Comparison of ENCODE assay signal across 8 cellular contexts in genomic region chr3:30643763-30644462, GRCh38. TPM values are rescaled to one million over a fixed set of nuclear protein-coding genes. Genes with fewer than 3 reads are reported as not detected.
DNase-seq lines count a peak whose midpoint lies in the region; ATAC-seq and TF ChIP-seq lines count a peak whose summit lies in the region.

No MANE protein-coding gene starts in this region.

- ATAC-seq in central memory CD8-positive, alpha-beta T cell (replicated peaks; ENCODE audit: extremely low read depth, poor library complexity, severe bottlenecking) = peak; percentile 73
- no peak for ATAC-seq in HG03442 (IDR thresholded peaks at IDR 0.05; ENCODE audit: unreplicated experiment)

- no peaks in the 10 kb centered on the region for H3K9me3 Mint-ChIP-seq in central memory CD8-positive, alpha-beta T cell

- peaks cover 36% of the 10 kb centered on the region for H3K36me3 Mint-ChIP-seq in central memory CD8-positive, alpha-beta T cell (ENCODE audit: insufficient read depth)

- DNase-seq in AG04450 (ENCODE audit: low read depth, low spot score) (no peak), RWPE1 (ENCODE audit: low spot score) (no peak), osteoblast (ENCODE audit: insufficient read length, low spot score, missing footprints) (no peak), glomerular visceral epithelial cell (ENCODE audit: extremely low spot score) (no peak), DMS 273 treated with DMSO at 0.1 percent for 48 hours (lab: John Stamatoyannopoulos, UW) (no peak), NCI-H1048 (lab: John Stamatoyannopoulos, UW) (no peak)
- DNase-seq in central memory CD8-positive, alpha-beta T cell (ENCODE audit: low spot score in 2 of 2) = peak in 1 of 2 donors; percentile 57

- peak overlapping the region; percentile 84 for H3K27ac Mint-ChIP-seq in central memory CD8-positive, alpha-beta T cell (ENCODE audit: low read depth)

- H2AFZ ChIP-seq in osteoblast (ENCODE audit: low read length) = no peak overlapping the region

- H3K36me3 ChIP-seq in osteoblast (ENCODE audit: insufficient read depth, low read length) = peaks cover 42% of the 10 kb centered on the region

- POLR2A ChIA-PET in AG04450 (lab: Yijun Ruan, JAX) (interaction anchor here (0.8 kb wide), 1 partner anchor 15 kb away, joined by 3 read pairs; no protein-coding TSS in a partner anchor), RWPE1 (lab: Yijun Ruan, JAX; ENCODE audit: low non-redundant PET) (no interaction called here)

- H3K9me3 ChIP-seq in AG04450 (ENCODE audit: control insufficient read depth, insufficient read depth, low read length) (no peaks in the 10 kb centered on the region), osteoblast (ENCODE audit: low read depth, low read length) (no peaks in the 10 kb centered on the region)

- no peaks in the 10 kb centered on the region for H3K27me3 ChIP-seq in AG04450 (ENCODE audit: control insufficient read depth, insufficient read depth, low read length)
- H3K27me3 ChIP-seq in osteoblast (ENCODE audit: insufficient read depth, low read length) = no peaks in the 10 kb centered on the region

- no peaks in the 10 kb centered on the region for H3K27me3 Mint-ChIP-seq in central memory CD8-positive, alpha-beta T cell

- H3K4me1 ChIP-seq in osteoblast (ENCODE audit: insufficient read depth, low read length) = peaks cover 20% of the 10 kb centered on the region

- H3K27ac ChIP-seq in AG04450 (ENCODE audit: low read depth, low read length) (peak overlapping the region; percentile 47), RWPE1 (peak overlapping the region; percentile 62), osteoblast (ENCODE audit: low read depth, low read length) (peak overlapping the region; percentile 54)

- CTCF ChIA-PET in AG04450 (lab: Charles Lee) = interaction anchor here (0.8 to 2.3 kb wide), 2 partner anchors 49 to 444 kb away, joined by 3 to 6 read pairs; no protein-coding TSS in a partner anchor
- CTCF ChIA-PET in RWPE1 (lab: Yijun Ruan, JAX) = interaction anchor here (0.5 kb wide), 1 partner anchor 19 kb away, joined by 3 read pairs; no protein-coding TSS in a partner anchor

- no peak overlapping the region for H3K4me2 ChIP-seq in osteoblast (ENCODE audit: insufficient read depth, low read length)

- no peak overlapping the region for H3K4me3 ChIP-seq in AG04450 (ENCODE audit: low read depth, low read length)
- H3K4me3 ChIP-seq in osteoblast (ENCODE audit: insufficient read depth, low read length) = no peak overlapping the region

- peak overlapping the region; percentile 78 for H3K4me3 Mint-ChIP-seq in central memory CD8-positive, alpha-beta T cell

- peaks cover 82% of the 10 kb centered on the region for H3K79me2 ChIP-seq in osteoblast (ENCODE audit: insufficient read depth, low read length)

- H3K4me1 Mint-ChIP-seq in central memory CD8-positive, alpha-beta T cell = peaks cover 75% of the 10 kb centered on the region

- TF ChIP-seq CTCF in AG04450 (IDR thresholded peaks at IDR 0.05; ENCODE audit: low read depth, low read length) (no peak), RWPE1 (conservative IDR thresholded peaks at IDR 0.05; ENCODE audit: low read depth) (no peak), osteoblast (IDR thresholded peaks at IDR 0.05; ENCODE audit: extremely low read depth, low read depth, low read length) (no peak)

- H4K20me1 ChIP-seq in osteoblast (ENCODE audit: insufficient read depth, low read length) = peaks cover 8% of the 10 kb centered on the region

RNA-seq across cellular contexts. Expression of gene TGFBR2, which starts 37.5 kb away (rescaled TPM):
- 155 and 158 TPM in 2 replicates for polyA plus RNA-seq in AG04450 (2011; rRNA removed)
- polyA minus RNA-seq in AG04450 (2011; rRNA and poly(A)+ RNA removed) = 158 and 168 TPM in 2 replicates
- 118 and 162 TPM in 2 replicates for total RNA-seq in osteoblast
